In the genomic region with DNA sequence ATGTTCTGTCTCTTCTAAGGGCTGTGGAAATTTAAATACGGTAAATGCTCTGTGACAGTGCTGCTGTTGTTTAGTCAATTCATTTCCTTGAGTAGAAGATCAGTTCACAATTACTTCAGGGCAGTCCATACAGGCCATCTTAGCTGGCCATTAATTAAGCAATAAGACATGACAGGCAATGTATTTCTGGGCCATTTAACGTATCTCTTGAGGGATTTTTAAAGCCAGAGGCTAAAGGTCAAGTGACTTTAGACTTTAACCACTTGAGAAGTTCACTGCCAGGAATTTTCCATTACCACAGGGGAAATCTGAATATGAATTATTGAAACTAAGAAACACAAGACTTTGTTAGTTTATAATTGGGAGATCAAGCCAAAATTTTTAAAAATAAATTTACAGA, we compare ENCODE assay signal across 1 cellular context.
TF ChIP-seq lines count a peak whose summit lies in the region.

No MANE protein-coding gene starts in this region.

TF ChIP-seq in H1, 55 proteins besides CTCF, POLR2A, EP300 and RAD21 (continued from another document):
- no peak for TF ChIP-seq CHD2 (IDR thresholded peaks at IDR 0.05; ENCODE audit: low read length)
- TF ChIP-seq SUZ12 (IDR thresholded peaks at IDR 0.05; ENCODE audit: low read length), result no peak
- TF ChIP-seq BACH1 (IDR thresholded peaks at IDR 0.05; ENCODE audit: low read length), result no peak
- no peak for TF ChIP-seq CHD1 (IDR thresholded peaks at IDR 0.05; ENCODE audit: low read depth, low read length)
- TF ChIP-seq JUN (IDR thresholded peaks at IDR 0.05; ENCODE audit: low read depth, low read length), result no peak
- no peak for TF ChIP-seq NANOG (IDR thresholded peaks at IDR 0.05; ENCODE audit: insufficient read depth, low read depth, low read length, poor library complexity, severe bottlenecking)
- TF ChIP-seq SP2 (IDR thresholded peaks at IDR 0.05; ENCODE audit: low read length), result no peak
- TF ChIP-seq RBBP5 (IDR thresholded peaks at IDR 0.05; ENCODE audit: borderline replicate concordance, low read depth, low read length), result no peak
- no peak for TF ChIP-seq NRF1 (IDR thresholded peaks at IDR 0.05; ENCODE audit: low read depth, low read length)
- TF ChIP-seq TCF12 (IDR thresholded peaks at IDR 0.05; ENCODE audit: low read depth, low read length), result no peak
- no peak for TF ChIP-seq RFX5 (IDR thresholded peaks at IDR 0.05; ENCODE audit: borderline replicate concordance, low read depth, low read length)
- TF ChIP-seq KDM5A (IDR thresholded peaks at IDR 0.05; ENCODE audit: low read length), result no peak
- TF ChIP-seq SP4 (IDR thresholded peaks at IDR 0.05; ENCODE audit: low read length), result no peak
- no peak for TF ChIP-seq GTF2F1 (IDR thresholded peaks at IDR 0.05; ENCODE audit: borderline replicate concordance, low read depth, low read length)
- TF ChIP-seq YY1 (IDR thresholded peaks at IDR 0.05; ENCODE audit: low read depth, low read length), result no peak
- TF ChIP-seq EGR1 (IDR thresholded peaks at IDR 0.05; ENCODE audit: borderline replicate concordance, low read depth, low read length), result no peak
